ENCODE assay signal across 1 cellular context in genomic region chr12:6850796-6851152, GRCh38.
A peak's percentile ranks its signal among the peaks of the same experiment; 100 is the strongest.
TF ChIP-seq lines count a peak whose summit lies in the region.

No MANE protein-coding gene starts in this region.

TF ChIP-seq in HepG2, 621 proteins besides CTCF, POLR2A, EP300 and RAD21 (continued from another document):
- TF ChIP-seq KLF13 (CRISPR knock-in tag; IDR thresholded peaks at IDR 0.05) (no peak), ZFP91 (CRISPR knock-in tag; IDR thresholded peaks at IDR 0.05; ENCODE audit: borderline replicate concordance) (0 out of 2 replicates have a peak, but pooled peaks have one; percentile 24), CREM (IDR thresholded peaks at IDR 0.05) (no peak), CREM (CRISPR knock-in tag; IDR thresholded peaks at IDR 0.05) (no peak), ZNF598 (CRISPR knock-in tag; IDR thresholded peaks at IDR 0.05; ENCODE audit: borderline replicate concordance) (0 out of 2 replicates have a peak, but pooled peaks have one; percentile 11), ZFP37 (CRISPR knock-in tag; IDR thresholded peaks at IDR 0.05; ENCODE audit: borderline replicate concordance) (no peak), IRF1 (CRISPR knock-in tag; IDR thresholded peaks at IDR 0.05; ENCODE audit: low read depth) (no peak), STAT5B (CRISPR knock-in tag; IDR thresholded peaks at IDR 0.05) (no peak), JARID2 (CRISPR knock-in tag; IDR thresholded peaks at IDR 0.05; ENCODE audit: insufficient replicate concordance) (no peak), JUNB (CRISPR knock-in tag; IDR thresholded peaks at IDR 0.05; ENCODE audit: borderline replicate concordance) (no peak), ZIK1 (CRISPR knock-in tag; IDR thresholded peaks at IDR 0.05; ENCODE audit: borderline replicate concordance, low read depth) (no peak), ZEB1 (IDR thresholded peaks at IDR 0.05; ENCODE audit: insufficient replicate concordance, low read depth) (peak; percentile 30), THAP9 (CRISPR knock-in tag; IDR thresholded peaks at IDR 0.05; ENCODE audit: borderline replicate concordance) (no peak), FOXK2 (IDR thresholded peaks at IDR 0.05) (no peak), ARNT2 (CRISPR knock-in tag; IDR thresholded peaks at IDR 0.05; ENCODE audit: low read depth) (no peak)
